In genomic region chr12:109996483-109996853, GRCh38 we compare ENCODE assay signal across 8 cellular contexts. TPM values are rescaled to one million over a fixed set of nuclear protein-coding genes. Genes with fewer than 3 reads are reported as not detected.
DNase-seq lines count a peak whose midpoint lies in the region; ATAC-seq, FAIRE-seq and TF ChIP-seq lines count a peak whose summit lies in the region.

No MANE protein-coding gene starts in this region.

- no peaks in the 10 kb centered on the region for H3K9me2 ChIP-seq in HCT116 (ENCODE audit: insufficient read depth)

- CTCF ChIA-PET in HCT116 (lab: Charles Lee), result no interaction called here
- CTCF ChIA-PET in activated CD4-positive, alpha-beta memory T cell treated with anti-CD3 and anti-CD28 coated beads for 36 hours (lab: Charles Lee), result no interaction called here

- intact Hi-C loops in HCT116 (cut with micrococcal nuclease), result no loop called here
- intact Hi-C loops in activated CD4-positive, alpha-beta memory T cell treated with anti-CD3 and anti-CD28 coated beads for 36 hours (cut with micrococcal nuclease), result loop anchor here (1.0 to 10.0 kb wide), 4 partner anchors 15 to 588 kb away; partner anchors contain the start of genes ATP2A2, C12orf76 and PPTC7

- peak overlapping the region; percentile 68 for H3K27ac ChIP-seq in HCT116 (ENCODE audit: low read depth, low read length)
- H3K27ac ChIP-seq in skeletal muscle tissue (ENCODE audit: low read depth, low read length), result no peak overlapping the region

- H2AFZ ChIP-seq in HCT116 (ENCODE audit: low read depth, low read length, poor library complexity, severe bottlenecking), result peak overlapping the region; percentile 95

- H3K36me3 ChIP-seq in HCT116 (ENCODE audit: control insufficient read depth in 1 of 2, insufficient read depth in 2 of 2, low read length in 2 of 2) (no peaks in the 10 kb centered on the region), skeletal muscle tissue (ENCODE audit: control insufficient read depth in 3 of 3, insufficient read depth in 3 of 3, low read length in 3 of 3) (peaks cover 3 to 4% (median 4%) of the 10 kb centered on the region in 3 donors)

- no peak for TF ChIP-seq RAD21 in HCT116 (IDR thresholded peaks at IDR 0.05; ENCODE audit: low read depth)

- RAD21 ChIA-PET in HCT116 (lab: Charles Lee; ENCODE audit: low non-redundant PET in 1 of 2, low total read pairs in 2 of 2, uncharacterized antibody in 2 of 2, unreplicated experiment in 2 of 2), result no interaction called here

- no peaks in the 10 kb centered on the region for H3K27me3 Mint-ChIP-seq in activated CD4-positive, alpha-beta memory T cell treated with anti-CD3 and anti-CD28 coated beads for 36 hours
- peaks cover 10% of the 10 kb centered on the region for H3K27me3 Mint-ChIP-seq in glutamatergic neuron (ENCODE audit: unreplicated experiment)

- peaks cover 58% of the 10 kb centered on the region for H3K4me1 Mint-ChIP-seq in activated CD4-positive, alpha-beta memory T cell treated with anti-CD3 and anti-CD28 coated beads for 36 hours (ENCODE audit: low read depth)
- peaks cover 23% of the 10 kb centered on the region for H3K4me1 Mint-ChIP-seq in glutamatergic neuron (ENCODE audit: low read depth, unreplicated experiment)

- peak overlapping the region; percentile 94 for H3K4me2 ChIP-seq in HCT116 (ENCODE audit: low read length)

- POLR2A ChIA-PET in HCT116 (lab: Charles Lee), result no interaction called here
- POLR2A ChIA-PET in activated CD4-positive, alpha-beta memory T cell treated with anti-CD3 and anti-CD28 coated beads for 36 hours (lab: Charles Lee), result interaction anchor here (0.9 to 1.6 kb wide), 4 partner anchors 11 to 29 kb away, joined by 3 to 4 read pairs (median 3); no protein-coding TSS in a partner anchor

- peak; percentile 0; the same call in 1 of the 2 replicates for ATAC-seq in HCT116
- ATAC-seq in GM19035 (IDR thresholded peaks at IDR 0.05; ENCODE audit: unreplicated experiment), result no peak

- DNase-seq in HCT116 (ENCODE audit: low read depth, low spot score), result no peak
- no peak for DNase-seq in activated CD4-positive, alpha-beta memory T cell treated with anti-CD3 and anti-CD28 coated beads for 36 hours
- DNase-seq in glutamatergic neuron, result no peak
- no peak for DNase-seq in GM12892 (ENCODE audit: insufficient read length)
- DNase-seq in stimulated activated CD4-positive, alpha-beta T cell treated with anti-CD3 and anti-CD28 coated beads, Interleukin-2, amount 100 ng/mL, for 48 hours, result no peak
- DNase-seq in stimulated activated naive CD4-positive, alpha-beta T cell (lab: John Stamatoyannopoulos, UW), result no peak

- H3K4me1 ChIP-seq in HCT116 (ENCODE audit: control insufficient read depth in 1 of 2, insufficient read depth in 2 of 2, low read length in 2 of 2) (peaks cover 21 to 39% of the 10 kb centered on the region in 2 experiments), skeletal muscle tissue (ENCODE audit: control insufficient read depth in 3 of 3, insufficient read depth in 3 of 3, low read length in 3 of 3) (peaks cover 27 to 33% (median 32%) of the 10 kb centered on the region in 3 donors)

- H3K27me3 ChIP-seq in HCT116 (ENCODE audit: insufficient read depth, low read length) (no peaks in the 10 kb centered on the region), skeletal muscle tissue (ENCODE audit: control insufficient read depth in 3 of 3, insufficient read depth in 3 of 3, low read length in 3 of 3) (no peaks in the 10 kb centered on the region)

- FAIRE-seq in GM12892 (lab: Jason Lieb, UNC), result no peak

- H3K4me3 ChIP-seq in HCT116 (replicated peaks in 1 of 2; ENCODE audit: low read depth in 1 of 2, low read length in 2 of 2) (peak overlapping the region; percentile 82 to 85), skeletal muscle tissue (ENCODE audit: low read length in 3 of 3) (peak overlapping the region; percentile 86 to 90 (median 89))

- H3K9me3 Mint-ChIP-seq in activated CD4-positive, alpha-beta memory T cell treated with anti-CD3 and anti-CD28 coated beads for 36 hours, result no peaks in the 10 kb centered on the region
- H3K9me3 Mint-ChIP-seq in glutamatergic neuron (ENCODE audit: unreplicated experiment), result peaks cover 10% of the 10 kb centered on the region

- TF ChIP-seq CTCF in HCT116 (IDR thresholded peaks at IDR 0.05 in 2 of 3, conservative IDR thresholded peaks at IDR 0.05 in 1 of 3; ENCODE audit: borderline replicate concordance in 1 of 3, insufficient read depth in 1 of 3, low read depth in 2 of 3, low read length in 2 of 3) (no peak), glutamatergic neuron (IDR thresholded peaks at IDR 0.05; ENCODE audit: partially characterized antibody, unreplicated experiment) (no peak)

- peaks cover 5% of the 10 kb centered on the region for H3K36me3 Mint-ChIP-seq in activated CD4-positive, alpha-beta memory T cell treated with anti-CD3 and anti-CD28 coated beads for 36 hours
- no peaks in the 10 kb centered on the region for H3K36me3 Mint-ChIP-seq in glutamatergic neuron (ENCODE audit: unreplicated experiment)

- H3K79me2 ChIP-seq in HCT116 (ENCODE audit: insufficient read depth, low read length), result peaks cover 42% of the 10 kb centered on the region

- H4K20me1 ChIP-seq in HCT116 (ENCODE audit: insufficient read depth), result no peaks in the 10 kb centered on the region

- peak overlapping the region; percentile 66 for H3K9ac ChIP-seq in HCT116 (ENCODE audit: low read length)
- H3K9ac ChIP-seq in skeletal muscle tissue (ENCODE audit: low read depth in 1 of 3, low read length in 3 of 3), result peak overlapping the region in 2 of 3 donors; percentile 88 to 92

- H3K9me3 ChIP-seq in HCT116 (ENCODE audit: control insufficient read depth in 1 of 2, insufficient read depth in 1 of 2, low read depth in 1 of 2, low read length in 2 of 2), result no peaks in the 10 kb centered on the region
- H3K9me3 ChIP-seq in skeletal muscle tissue (ENCODE audit: control insufficient read depth in 3 of 3, low read length in 3 of 3), result no peaks in the 10 kb centered on the region

- BruUV-seq in HCT116 (replicated peaks; lab: Mats Ljungman, UMichigan), result no TSS peak

- peak overlapping the region; percentile 96 for H3K4me3 Mint-ChIP-seq in activated CD4-positive, alpha-beta memory T cell treated with anti-CD3 and anti-CD28 coated beads for 36 hours
- H3K4me3 Mint-ChIP-seq in glutamatergic neuron (ENCODE audit: unreplicated experiment), result peak overlapping the region; percentile 84

- TF ChIP-seq POLR2A in HCT116 (IDR thresholded peaks at IDR 0.05; ENCODE audit: borderline replicate concordance, extremely low read depth, insufficient read depth, insufficient read length) (peak; percentile 50), GM12892 (IDR thresholded peaks at IDR 0.05; ENCODE audit: low read depth, low read length) (no peak)

- peak overlapping the region; percentile 95 for H3K27ac Mint-ChIP-seq in activated CD4-positive, alpha-beta memory T cell treated with anti-CD3 and anti-CD28 coated beads for 36 hours
- peak overlapping the region; percentile 88 for H3K27ac Mint-ChIP-seq in glutamatergic neuron (ENCODE audit: unreplicated experiment)

TF ChIP-seq in HCT116, 20 proteins besides CTCF, POLR2A, EP300 and RAD21 (continues in another document):
- TF ChIP-seq REST (IDR thresholded peaks at IDR 0.05; ENCODE audit: low read depth) (no peak), SIN3A (IDR thresholded peaks at IDR 0.05; ENCODE audit: low read depth) (peak; percentile 79; the same call in 1 of the 2 replicates), EZH2phosphoT487 (IDR thresholded peaks at IDR 0.05; ENCODE audit: borderline replicate concordance) (no peak), ELF1 (IDR thresholded peaks at IDR 0.05; ENCODE audit: borderline replicate concordance, low read depth) (no peak), MAX (IDR thresholded peaks at IDR 0.05) (no peak; the same call in 1 of the 2 replicates)

RNA-seq across cellular contexts. Expression of gene GIT2, which starts 0.3 kb away (rescaled TPM):
- total RNA-seq in HCT116 (2021; ENCODE audit: unreplicated experiment) (21.5 TPM), glutamatergic neuron (ENCODE audit: unreplicated experiment) (54.9 TPM), skeletal muscle tissue (37.6 TPM)
- 12.9 and 14.7 TPM in 2 replicates for polyA plus RNA-seq in HCT116 (2012)
- 10 to 100 TPM; 52.1 to 56.7 TPM for total RNA-seq in activated CD4-positive, alpha-beta memory T cell treated with anti-CD3 and anti-CD28 coated beads for 36 hours
- 34.4 TPM for polyA plus RNA-seq in GM12892 (2012; ENCODE audit: missing spikeins)

RNA-seq across cellular contexts. Expression of gene ANKRD13A, which starts 2.8 kb away (rescaled TPM):
- total RNA-seq in HCT116 (2021; ENCODE audit: unreplicated experiment) (19.9 TPM), glutamatergic neuron (ENCODE audit: unreplicated experiment) (139 TPM), skeletal muscle tissue (52.2 TPM)
- 14.7 and 16.8 TPM in 2 replicates for polyA plus RNA-seq in HCT116 (2012)
- 10 to 100 TPM; 45.0 to 46.6 TPM for total RNA-seq in activated CD4-positive, alpha-beta memory T cell treated with anti-CD3 and anti-CD28 coated beads for 36 hours
- polyA plus RNA-seq in GM12892 (2012; ENCODE audit: missing spikeins), result 57.1 TPM

RNA-seq across cellular contexts. Expression of gene C12orf76, which starts 51.9 kb away (rescaled TPM):
- 10.1 TPM for total RNA-seq in HCT116 (2021; ENCODE audit: unreplicated experiment)
- polyA plus RNA-seq in HCT116 (2012), result 9.1 and 12.4 TPM in 2 replicates
- total RNA-seq in activated CD4-positive, alpha-beta memory T cell treated with anti-CD3 and anti-CD28 coated beads for 36 hours, result 10 to 100 TPM; 14.2 to 17.1 TPM
- total RNA-seq in glutamatergic neuron (ENCODE audit: unreplicated experiment), result 43.3 TPM
- total RNA-seq in skeletal muscle tissue, result 23.0 TPM
- polyA plus RNA-seq in GM12892 (2012; ENCODE audit: missing spikeins), result 14.7 TPM
